ENCODE assay signal across 8 cellular contexts in genomic region chr11:66001941-66002647, GRCh38. TPM values are rescaled to one million over a fixed set of nuclear protein-coding genes. Genes with fewer than 3 reads are reported as not detected.
DNase-seq lines count a peak whose midpoint lies in the region; ATAC-seq and TF ChIP-seq lines count a peak whose summit lies in the region.

BANF1 (plus strand) TSS chr11:66002503; CDS start chr11:66003251, 748 bp downstream.
EIF1AD (minus strand) TSS chr11:66002157; CDS start chr11:66000389, 1,768 bp downstream.

- peak within 1 kb of the TSS; percentile 96 for H3K4me2 ChIP-seq in SK-N-SH

- H3K9me3 ChIP-seq in SK-N-SH: no peaks in the 10 kb centered on the region

- peak within 1 kb of the TSS; percentile 96 for H3K4me3 Mint-ChIP-seq in activated naive CD4-positive, alpha-beta T cell treated with anti-CD3 and anti-CD28 coated beads, Interleukin-2, amount 10 ng/mL, durations not matched to agents 7 days and 5 days

- H3K27me3 ChIP-seq in SK-N-SH (ENCODE audit: insufficient read depth): no peaks in the 10 kb centered on the region

- CTCF ChIA-PET in SK-N-SH (lab: Yijun Ruan, JAX): interaction anchor here (0.8 to 1.9 kb wide), 10 partner anchors 11 to 299 kb away, joined by 3 to 14 read pairs (median 4); no protein-coding TSS in a partner anchor
- CTCF ChIA-PET in activated naive CD4-positive, alpha-beta T cell treated with anti-CD3 and anti-CD28 coated beads, Interleukin-2, amount 10 ng/mL, durations not matched to agents 7 days and 5 days (lab: Charles Lee): interaction anchor here (0.8 to 1.5 kb wide), 6 partner anchors 20 to 142 kb away, joined by 3 to 5 read pairs (median 4); partner anchors contain the start of gene CCDC85B

- no peaks in the 10 kb centered on the region for H3K9me2 ChIP-seq in SK-N-SH

- ATAC-seq in HG02610 (IDR thresholded peaks at IDR 0.05; ENCODE audit: unreplicated experiment): peak; percentile 87

- no peak for TF ChIP-seq CTCF in SK-N-SH (IDR thresholded peaks at IDR 0.05)

- peak within 1 kb of the TSS; percentile 95 to 99 for H3K4me3 ChIP-seq in SK-N-SH (ENCODE audit: low read depth in 2 of 2, low read length in 1 of 2)

- H3K79me2 ChIP-seq in SK-N-SH (ENCODE audit: insufficient read depth): peaks cover 73% of the 10 kb centered on the region

- H2AFZ ChIP-seq in SK-N-SH (ENCODE audit: low read depth): peak within 1 kb of the TSS; percentile 87

- H3K4me1 Mint-ChIP-seq in activated naive CD4-positive, alpha-beta T cell treated with anti-CD3 and anti-CD28 coated beads, Interleukin-2, amount 10 ng/mL, durations not matched to agents 7 days and 5 days: peaks cover 56% of the 10 kb centered on the region

- H3K9ac ChIP-seq in SK-N-SH: peak within 1 kb of the TSS; percentile 95

- TF ChIP-seq EP300 in SK-N-SH (IDR thresholded peaks at IDR 0.05; ENCODE audit: borderline replicate concordance in 1 of 2, low read depth in 1 of 2, low read length in 1 of 2): peak; percentile 2 to 42; a peak in 1 of 4 replicates

- no peaks in the 10 kb centered on the region for H3K9me3 Mint-ChIP-seq in activated naive CD4-positive, alpha-beta T cell treated with anti-CD3 and anti-CD28 coated beads, Interleukin-2, amount 10 ng/mL, durations not matched to agents 7 days and 5 days

- H3K36me3 Mint-ChIP-seq in activated naive CD4-positive, alpha-beta T cell treated with anti-CD3 and anti-CD28 coated beads, Interleukin-2, amount 10 ng/mL, durations not matched to agents 7 days and 5 days: peaks cover 66% of the 10 kb centered on the region

- H3K27ac ChIP-seq in SK-N-SH (ENCODE audit: low read depth in 2 of 2, low read length in 1 of 2): peak within 1 kb of the TSS; percentile 98

- peaks cover 45 to 48% of the 10 kb centered on the region in 2 experiments for H3K36me3 ChIP-seq in SK-N-SH (replicated peaks in 1 of 2; ENCODE audit: control insufficient read depth in 1 of 2, insufficient read depth in 2 of 2, low read length in 1 of 2)

- DNase-seq in GM04504 (ENCODE audit: low read depth) (peak; percentile 97), NCI-H1092 (lab: John Stamatoyannopoulos, UW) (peak; percentile 97), SK-N-SH (peak; percentile 90), globus pallidus (ENCODE audit: low spot score) (peak; percentile 95), nucleus accumbens (lab: John Stamatoyannopoulos, UW) (peak in 55 of 56 donors; percentile 79 to 100 (median 97)), superior temporal gyrus (ENCODE audit: extremely low spot score) (peak; percentile 98)
- peak; percentile 95 for DNase-seq in activated naive CD4-positive, alpha-beta T cell treated with anti-CD3 and anti-CD28 coated beads, Interleukin-2, amount 10 ng/mL, durations not matched to agents 7 days and 5 days

- WGBS in SK-N-SH (ENCODE audit: low lambda C conversion rate): 1% methylated on average over 50 of the region's 55 CpGs

- POLR2A ChIA-PET in SK-N-SH (lab: Yijun Ruan, JAX): interaction anchor here (0.5 to 2.0 kb wide), 6 partner anchors 36 to 142 kb away, joined by 5 to 11 read pairs (median 6); partner anchors contain the start of genes FIBP, MUS81, SART1 and SF3B2

- no peaks in the 10 kb centered on the region for H3K27me3 Mint-ChIP-seq in activated naive CD4-positive, alpha-beta T cell treated with anti-CD3 and anti-CD28 coated beads, Interleukin-2, amount 10 ng/mL, durations not matched to agents 7 days and 5 days

- peaks cover 39% of the 10 kb centered on the region for H3F3A ChIP-seq in SK-N-SH (replicated peaks; ENCODE audit: insufficient read depth)

- H4K20me1 ChIP-seq in SK-N-SH (ENCODE audit: insufficient read depth): peaks cover 4% of the 10 kb centered on the region; the same call in 1 of the 2 replicates

- no peak for TF ChIP-seq RAD21 in SK-N-SH (IDR thresholded peaks at IDR 0.05; ENCODE audit: low read length)

- peaks cover 6 to 11% of the 10 kb centered on the region in 2 experiments; a peak in 3 of 4 replicates for H3K4me1 ChIP-seq in SK-N-SH (ENCODE audit: control insufficient read depth in 1 of 2, insufficient read depth in 2 of 2, low read depth in 1 of 2, low read length in 1 of 2)

- peak within 1 kb of the TSS; percentile 98 for H3K27ac Mint-ChIP-seq in activated naive CD4-positive, alpha-beta T cell treated with anti-CD3 and anti-CD28 coated beads, Interleukin-2, amount 10 ng/mL, durations not matched to agents 7 days and 5 days

TF ChIP-seq in SK-N-SH, 30 proteins besides CTCF, POLR2A, EP300 and RAD21 (continues in another document):
- TF ChIP-seq MXI1 (IDR thresholded peaks at IDR 0.05; ENCODE audit: low read depth, low read length) (peak; percentile 65), RXRA (IDR thresholded peaks at IDR 0.05; ENCODE audit: borderline replicate concordance, low read depth) (0 out of 2 replicates have a peak, but pooled peaks have one; percentile 14), POLR2AphosphoS5 (IDR thresholded peaks at IDR 0.05; ENCODE audit: low read depth, low read length) (peak; percentile 74), TCF12 (IDR thresholded peaks at IDR 0.05) (peak; percentile 26; the same call in 1 of the 2 replicates), YY1 (IDR thresholded peaks at IDR 0.05; ENCODE audit: low read depth) (0 out of 2 replicates have a peak, but pooled peaks have one; percentile 68), PBX3 (IDR thresholded peaks at IDR 0.05) (no peak), RFX5 (IDR thresholded peaks at IDR 0.05; ENCODE audit: low read length) (no peak), ELF1 (IDR thresholded peaks at IDR 0.05) (peak; percentile 90), RCOR1 (IDR thresholded peaks at IDR 0.05; ENCODE audit: low read length) (no peak; the same call in 1 of the 2 replicates), JUND (IDR thresholded peaks at IDR 0.05) (peak; percentile 23; the same call in 1 of the 2 replicates), GABPA (IDR thresholded peaks at IDR 0.05; ENCODE audit: low read depth) (peak; percentile 94), ZBTB33 (IDR thresholded peaks at IDR 0.05; ENCODE audit: borderline replicate concordance, low read depth) (peak; percentile 96), FOXM1 (IDR thresholded peaks at IDR 0.05; ENCODE audit: low read depth) (0 out of 2 replicates have a peak, but pooled peaks have one; percentile 62), GATA2 (CRISPR knock-in tag; IDR thresholded peaks at IDR 0.05) (no peak), TEAD4 (IDR thresholded peaks at IDR 0.05; ENCODE audit: borderline replicate concordance, insufficient read depth) (no peak), IRF3 (IDR thresholded peaks at IDR 0.05; ENCODE audit: low read depth, low read length) (no peak), NFIC (IDR thresholded peaks at IDR 0.05; ENCODE audit: borderline replicate concordance) (peak; percentile 29; the same call in 1 of the 2 replicates)

RNA-seq across cellular contexts. Expression of gene BANF1, which starts in this region (rescaled TPM):
- 311 and 382 TPM in 2 replicates for polyA plus RNA-seq in SK-N-SH (2012; rRNA removed)
- 356 and 432 TPM in 2 replicates for polyA plus RNA-seq in SK-N-SH (2012; cell fraction: cytosol; rRNA removed)
- polyA plus RNA-seq in SK-N-SH (2012; cell fraction: nucleus; rRNA removed): 131 and 164 TPM in 2 replicates

RNA-seq across cellular contexts. Expression of gene EIF1AD, which starts in this region (rescaled TPM):
- polyA plus RNA-seq in SK-N-SH (2012; rRNA removed): 28.9 and 31.4 TPM in 2 replicates
- polyA plus RNA-seq in SK-N-SH (2012; cell fraction: cytosol; rRNA removed): 21.5 and 28.9 TPM in 2 replicates
- 30.7 and 36.1 TPM in 2 replicates for polyA plus RNA-seq in SK-N-SH (2012; cell fraction: nucleus; rRNA removed)

Comparison
In these comparisons a context has a peak if more than half of its experiments do, and no peak if none do; other contexts are left out.
1. Peak in every context shown above with its lines: DNase-seq, ATAC-seq, H3K4me3 ChIP-seq and H3K27ac ChIP-seq.